8 cellular contexts compared by ENCODE assay signal in genomic region chr17:34579979-34580684, GRCh38. TPM values are rescaled to one million over a fixed set of nuclear protein-coding genes. Genes with fewer than 3 reads are reported as not detected.
DNase-seq lines count a peak whose midpoint lies in the region; ATAC-seq and TF ChIP-seq lines count a peak whose summit lies in the region.

No MANE protein-coding gene starts in this region.

- H3K36me3 Mint-ChIP-seq in central memory CD8-positive, alpha-beta T cell (ENCODE audit: insufficient read depth), result no peaks in the 10 kb centered on the region
- H3K36me3 Mint-ChIP-seq in memory B cell, result no peaks in the 10 kb centered on the region

- H3K27me3 ChIP-seq in KMS-11 (ENCODE audit: insufficient read depth, low read depth), result peaks cover 44% of the 10 kb centered on the region
- peaks cover 97% of the 10 kb centered on the region for H3K27me3 ChIP-seq in upper lobe of right lung

- H3K9ac ChIP-seq in KMS-11, result no peak overlapping the region

- no peak overlapping the region for H3K27ac ChIP-seq in KMS-11
- H3K27ac ChIP-seq in upper lobe of right lung, result no peak overlapping the region

- H2AFZ ChIP-seq in KMS-11 (ENCODE audit: low read depth), result peak overlapping the region; percentile 30; the same call in 1 of the 2 replicates

- TF ChIP-seq CTCF in AG10803 (conservative IDR thresholded peaks at IDR 0.05; ENCODE audit: low read length) (no peak), KMS-11 (conservative IDR thresholded peaks at IDR 0.05; ENCODE audit: low read depth, low read length) (no peak), upper lobe of right lung (IDR thresholded peaks at IDR 0.05) (no peak)

- peaks cover 85% of the 10 kb centered on the region for H3K27me3 Mint-ChIP-seq in central memory CD8-positive, alpha-beta T cell
- peaks cover 40% of the 10 kb centered on the region for H3K27me3 Mint-ChIP-seq in memory B cell

- peak overlapping the region; percentile 73 for H3K4me3 Mint-ChIP-seq in central memory CD8-positive, alpha-beta T cell
- peak overlapping the region; percentile 63 for H3K4me3 Mint-ChIP-seq in memory B cell

- no peaks in the 10 kb centered on the region for H3K9me3 ChIP-seq in upper lobe of right lung

- H3K4me1 Mint-ChIP-seq in central memory CD8-positive, alpha-beta T cell, result peaks cover 13% of the 10 kb centered on the region
- H3K4me1 Mint-ChIP-seq in memory B cell, result peaks cover 10% of the 10 kb centered on the region

- ATAC-seq in central memory CD8-positive, alpha-beta T cell (replicated peaks; ENCODE audit: extremely low read depth, poor library complexity, severe bottlenecking), result no peak
- ATAC-seq in memory B cell (ENCODE audit: low read depth) (no peak), upper lobe of right lung (no peak), GM18519 (IDR thresholded peaks at IDR 0.05; ENCODE audit: low FRiP score, unreplicated experiment) (no peak), HG02642 (IDR thresholded peaks at IDR 0.05; ENCODE audit: poor library complexity, unreplicated experiment) (no peak), GM19455 (IDR thresholded peaks at IDR 0.05; ENCODE audit: unreplicated experiment) (no peak)

- no peaks in the 10 kb centered on the region for H4K20me1 ChIP-seq in KMS-11 (ENCODE audit: insufficient read depth)

- H3K4me1 ChIP-seq in KMS-11 (ENCODE audit: low read depth, poor library complexity, severe bottlenecking) (no peaks in the 10 kb centered on the region), upper lobe of right lung (peaks cover 27% of the 10 kb centered on the region)

- H3K4me3 ChIP-seq in AG10803 (ENCODE audit: low read length) (no peak overlapping the region), KMS-11 (IDR thresholded peaks at IDR 0.05; ENCODE audit: insufficient read depth, low read depth, low read length) (no peak overlapping the region), upper lobe of right lung (peak overlapping the region; percentile 62)

- peak overlapping the region; percentile 22; the same call in 1 of the 2 replicates for H3K4me2 ChIP-seq in KMS-11

- H3K79me2 ChIP-seq in KMS-11 (ENCODE audit: insufficient read depth, low read depth), result no peaks in the 10 kb centered on the region

- peak; percentile 7 for DNase-seq in AG10803 (ENCODE audit: low read depth)
- DNase-seq in central memory CD8-positive, alpha-beta T cell (ENCODE audit: low spot score in 2 of 2), result no peak
- no peak for DNase-seq in memory B cell (ENCODE audit: low spot score in 2 of 2)
- peak; percentile 60 for DNase-seq in upper lobe of right lung

- H3K9me3 Mint-ChIP-seq in central memory CD8-positive, alpha-beta T cell, result no peaks in the 10 kb centered on the region
- H3K9me3 Mint-ChIP-seq in memory B cell, result no peaks in the 10 kb centered on the region

- intact Hi-C loops in upper lobe of right lung (cut with DNase I), result no loop called here

- no peak overlapping the region for H3K27ac Mint-ChIP-seq in central memory CD8-positive, alpha-beta T cell (ENCODE audit: low read depth)
- no peak overlapping the region for H3K27ac Mint-ChIP-seq in memory B cell

- no peaks in the 10 kb centered on the region for H3K36me3 ChIP-seq in KMS-11 (ENCODE audit: insufficient read depth)
- H3K36me3 ChIP-seq in upper lobe of right lung, result no peaks in the 10 kb centered on the region

RNA-seq across cellular contexts. Expression of gene TMEM132E, which starts 0.8 kb away (rescaled TPM):
- total RNA-seq in upper lobe of right lung, result 0.23 TPM

Comparison
In these comparisons a context has a peak if more than half of its experiments do, and no peak if none do; other contexts are left out.
1. DNase-seq: peak in AG10803 (single experiment) and upper lobe of right lung (single experiment); none in central memory CD8-positive, alpha-beta T cell (0 of 2) and memory B cell (0 of 2).